9 cellular contexts compared by ENCODE assay signal in genomic region chr15:70535071-70535954, GRCh38.
DNase-seq lines count a peak whose midpoint lies in the region; ATAC-seq and TF ChIP-seq lines count a peak whose summit lies in the region.
"Had no signal": no experiment of that assay in that cellular context is flagged by ENCODE, and none has a peak within 500 bp of the region (broad histone marks: within the 10 kb centered on the region; RNA-seq: fewer than 3 reads in every experiment).

No MANE protein-coding gene starts in this region.

- H3K27ac Mint-ChIP-seq in activated CD8-positive, alpha-beta T cell treated with anti-CD3 and anti-CD28 coated beads, Interleukin-2, amount 10 ng/mL, durations not matched to agents 7 days and 5 days, result peak overlapping the region; percentile 96
- no peak overlapping the region for H3K27ac Mint-ChIP-seq in type B pancreatic cell

- no peaks in the 10 kb centered on the region for H3K36me3 ChIP-seq in right atrium auricular region
- H3K36me3 ChIP-seq in H7 (replicated peaks; ENCODE audit: control insufficient read depth, insufficient read depth, low read length), result no peaks in the 10 kb centered on the region

- peaks cover 47% of the 10 kb centered on the region for H3K4me1 Mint-ChIP-seq in activated CD8-positive, alpha-beta T cell treated with anti-CD3 and anti-CD28 coated beads, Interleukin-2, amount 10 ng/mL, durations not matched to agents 7 days and 5 days (ENCODE audit: low read depth)
- peaks cover 36% of the 10 kb centered on the region for H3K4me1 Mint-ChIP-seq in type B pancreatic cell (ENCODE audit: unreplicated experiment)

- no peaks in the 10 kb centered on the region for H3K36me3 Mint-ChIP-seq in activated CD8-positive, alpha-beta T cell treated with anti-CD3 and anti-CD28 coated beads, Interleukin-2, amount 10 ng/mL, durations not matched to agents 7 days and 5 days (ENCODE audit: low read depth)
- no peaks in the 10 kb centered on the region for H3K36me3 Mint-ChIP-seq in type B pancreatic cell

- no peaks in the 10 kb centered on the region for H3K27me3 ChIP-seq in right atrium auricular region
- no peaks in the 10 kb centered on the region for H3K27me3 ChIP-seq in H7 (ENCODE audit: control insufficient read depth, insufficient read depth, low read length)

- H3K27ac ChIP-seq in right atrium auricular region, result no peak overlapping the region
- H3K27ac ChIP-seq: parathyroid adenoma had no signal

- no peaks in the 10 kb centered on the region for H3K9me3 Mint-ChIP-seq in activated CD8-positive, alpha-beta T cell treated with anti-CD3 and anti-CD28 coated beads, Interleukin-2, amount 10 ng/mL, durations not matched to agents 7 days and 5 days (ENCODE audit: insufficient read depth)
- H3K9me3 Mint-ChIP-seq in type B pancreatic cell, result no peaks in the 10 kb centered on the region

- intact Hi-C loops in Right ventricle myocardium superior (cut with DNase I), result no loop called here

- H3K27me3 Mint-ChIP-seq in activated CD8-positive, alpha-beta T cell treated with anti-CD3 and anti-CD28 coated beads, Interleukin-2, amount 10 ng/mL, durations not matched to agents 7 days and 5 days (ENCODE audit: low read depth), result peaks cover 5% of the 10 kb centered on the region
- peaks cover 38% of the 10 kb centered on the region for H3K27me3 Mint-ChIP-seq in type B pancreatic cell

- no peaks in the 10 kb centered on the region for H3K4me1 ChIP-seq in right atrium auricular region
- H3K4me1 ChIP-seq: parathyroid adenoma had no signal

- ATAC-seq in Right ventricle myocardium superior (ENCODE audit: poor library complexity) (no peak), GM21576 (IDR thresholded peaks at IDR 0.05; ENCODE audit: unreplicated experiment) (no peak)
- peak; percentile 88 for ATAC-seq in activated CD8-positive, alpha-beta T cell treated with anti-CD3 and anti-CD28 coated beads, Interleukin-2, amount 10 ng/mL, durations not matched to agents 7 days and 5 days

- no peaks in the 10 kb centered on the region for H3K9me3 ChIP-seq in right atrium auricular region

- DNase-seq in right atrium auricular region (ENCODE audit: low spot score) (peak; percentile 44), Right ventricle myocardium superior (no peak), foreskin melanocyte (peak; percentile 82), type B pancreatic cell (ENCODE audit: extremely low spot score, unreplicated experiment) (peak; percentile 42), superior temporal gyrus (ENCODE audit: extremely low spot score) (no peak), H7 (no peak)
- peak; percentile 89 for DNase-seq in activated CD8-positive, alpha-beta T cell treated with anti-CD3 and anti-CD28 coated beads, Interleukin-2, amount 10 ng/mL, durations not matched to agents 7 days and 5 days

- TF ChIP-seq CTCF in right atrium auricular region (IDR thresholded peaks at IDR 0.05) (no peak), type B pancreatic cell (conservative IDR thresholded peaks at IDR 0.05) (no peak)

- no peak overlapping the region for H3K4me3 ChIP-seq in right atrium auricular region
- no peak overlapping the region for H3K4me3 ChIP-seq in H7 (ENCODE audit: insufficient read depth, low read depth, low read length)

- CTCF ChIA-PET in activated CD8-positive, alpha-beta T cell treated with anti-CD3 and anti-CD28 coated beads, Interleukin-2, amount 10 ng/mL, durations not matched to agents 7 days and 5 days (lab: Charles Lee), result interaction anchor here (0.6 to 3.1 kb wide), 19 partner anchors 8 to 1059 kb away, joined by 3 to 13 read pairs (median 5); no protein-coding TSS in a partner anchor

- POLR2A ChIA-PET in activated CD8-positive, alpha-beta T cell treated with anti-CD3 and anti-CD28 coated beads, Interleukin-2, amount 10 ng/mL, durations not matched to agents 7 days and 5 days (lab: Charles Lee), result interaction anchor here (0.7 to 1.6 kb wide), 9 partner anchors 9 to 436 kb away, joined by 3 to 5 read pairs (median 4); no protein-coding TSS in a partner anchor

- peak overlapping the region; percentile 80 for H3K4me3 Mint-ChIP-seq in activated CD8-positive, alpha-beta T cell treated with anti-CD3 and anti-CD28 coated beads, Interleukin-2, amount 10 ng/mL, durations not matched to agents 7 days and 5 days
- no peak overlapping the region for H3K4me3 Mint-ChIP-seq in type B pancreatic cell

Comparison
In these comparisons a context has a peak if more than half of its experiments do, and no peak if none do; other contexts are left out.
1. DNase-seq: peak in right atrium auricular region (single experiment), activated CD8-positive, alpha-beta T cell treated with anti-CD3 and anti-CD28 coated beads, Interleukin-2, amount 10 ng/mL, durations not matched to agents 7 days and 5 days (single experiment), foreskin melanocyte (single experiment) and type B pancreatic cell (single experiment); none in Right ventricle myocardium superior (single experiment), superior temporal gyrus (single experiment) and H7 (single experiment).